In the genomic region with DNA sequence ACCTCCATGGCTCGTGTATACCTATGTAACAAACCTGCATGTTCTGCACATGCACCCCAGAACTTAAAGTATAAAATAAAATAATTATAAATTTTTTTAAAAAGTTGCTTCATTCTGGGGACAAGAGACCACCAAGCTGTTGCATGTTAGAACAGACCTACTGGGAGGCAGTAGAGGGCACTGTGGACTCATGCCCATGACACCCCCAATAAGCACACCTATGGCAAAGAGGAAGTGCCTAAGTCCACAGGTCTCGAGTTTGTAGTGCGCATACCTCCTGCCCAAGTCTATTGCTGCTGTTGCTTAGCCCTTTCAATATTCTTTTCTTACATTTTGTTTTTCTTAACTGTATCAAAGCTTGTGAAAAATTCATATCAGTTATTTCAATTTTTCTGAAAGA, we compare ENCODE assay signal across 9 cellular contexts.
DNase-seq lines count a peak whose midpoint lies in the region; ATAC-seq and TF ChIP-seq lines count a peak whose summit lies in the region.
"Had no signal": no experiment of that assay in that cellular context is flagged by ENCODE, and none has a peak within 500 bp of the region (broad histone marks: within the 10 kb centered on the region; RNA-seq: fewer than 3 reads in every experiment).

No MANE protein-coding gene starts in this region.

- POLR2A ChIA-PET in WTC11 (lab: Charles Lee): interaction anchor here (1.4 kb wide), 1 partner anchor 268 kb away, joined by 8 read pairs; a partner anchor contains a TSS
- POLR2A ChIA-PET in naive thymus-derived CD4-positive, alpha-beta T cell (lab: Charles Lee): no interaction called here

- H3K27ac Mint-ChIP-seq in WTC11: no peak overlapping the region
- no peak overlapping the region for H3K27ac Mint-ChIP-seq in naive thymus-derived CD4-positive, alpha-beta T cell

- H3K27me3 Mint-ChIP-seq in WTC11 (ENCODE audit: low read depth): no peaks in the 10 kb centered on the region
- peaks cover 5 to 38% (median 10%) of the 10 kb centered on the region in 5 donors for H3K27me3 Mint-ChIP-seq in naive thymus-derived CD4-positive, alpha-beta T cell

- H3K4me3 ChIP-seq in naive thymus-derived CD4-positive, alpha-beta T cell (ENCODE audit: low read length): no peak overlapping the region

- H3K9me3 ChIP-seq in naive thymus-derived CD4-positive, alpha-beta T cell (ENCODE audit: control insufficient read depth in 2 of 3, low read length in 3 of 3): no peaks in the 10 kb centered on the region

- no peaks in the 10 kb centered on the region for H3K36me3 ChIP-seq in naive thymus-derived CD4-positive, alpha-beta T cell (ENCODE audit: control insufficient read depth in 2 of 3, insufficient read depth in 3 of 3, low read length in 3 of 3)

- peaks cover 7% of the 10 kb centered on the region for H3K4me1 Mint-ChIP-seq in WTC11
- no peaks in the 10 kb centered on the region for H3K4me1 Mint-ChIP-seq in naive thymus-derived CD4-positive, alpha-beta T cell
- H3K4me1 Mint-ChIP-seq: neural crest cell had no signal

- H3K4me1 ChIP-seq in naive thymus-derived CD4-positive, alpha-beta T cell (ENCODE audit: control insufficient read depth in 2 of 2, insufficient read depth in 2 of 2, low read length in 2 of 2): no peaks in the 10 kb centered on the region

- DNase-seq in NCI-H1092 treated with DMSO at 0.1 percent for 48 hours (lab: John Stamatoyannopoulos, UW) (peak; percentile 12), NCI-H1092 (lab: John Stamatoyannopoulos, UW) (no peak), WTC11 (ENCODE audit: low spot score) (peak; percentile 19), amygdala (lab: John Stamatoyannopoulos, UW) (no peak), NCI-H2081 treated with DMSO at 0.1 percent for 48 hours (lab: John Stamatoyannopoulos, UW) (no peak)
- DNase-seq in naive thymus-derived CD4-positive, alpha-beta T cell: no peak

- CTCF ChIA-PET in WTC11 (lab: Charles Lee): interaction anchor here (1.0 to 3.6 kb wide), 3 partner anchors 231 to 268 kb away, joined by 3 to 19 read pairs (median 4); a partner anchor contains a TSS
- CTCF ChIA-PET in naive thymus-derived CD4-positive, alpha-beta T cell (lab: Charles Lee): no interaction called here

- H3K27me3 ChIP-seq in naive thymus-derived CD4-positive, alpha-beta T cell (ENCODE audit: control insufficient read depth in 2 of 2, insufficient read depth in 2 of 2, low read length in 2 of 2): no peaks in the 10 kb centered on the region

- H3K4me3 Mint-ChIP-seq in WTC11: no peak overlapping the region
- H3K4me3 Mint-ChIP-seq in naive thymus-derived CD4-positive, alpha-beta T cell: no peak overlapping the region
- H3K4me3 Mint-ChIP-seq: neural crest cell had no signal

- H3K36me3 Mint-ChIP-seq in WTC11: no peaks in the 10 kb centered on the region
- H3K36me3 Mint-ChIP-seq in naive thymus-derived CD4-positive, alpha-beta T cell: no peaks in the 10 kb centered on the region

- H3K27ac ChIP-seq in naive thymus-derived CD4-positive, alpha-beta T cell (ENCODE audit: low read depth, low read length): no peak overlapping the region

- TF ChIP-seq CTCF in WTC11 (IDR thresholded peaks at IDR 0.05): no peak

- ATAC-seq in HG03025 (IDR thresholded peaks at IDR 0.05; ENCODE audit: low FRiP score, unreplicated experiment) (peak; percentile 85), WTC11 (peak; percentile 92), GM21360 (IDR thresholded peaks at IDR 0.05; ENCODE audit: unreplicated experiment) (no peak)
- peak; percentile 81 for ATAC-seq in naive thymus-derived CD4-positive, alpha-beta T cell

- intact Hi-C loops in naive thymus-derived CD4-positive, alpha-beta T cell (cut with micrococcal nuclease): no loop called here

- peaks cover 3% of the 10 kb centered on the region; the same call in 1 of the 2 replicates for H3K9me3 Mint-ChIP-seq in WTC11
- no peaks in the 10 kb centered on the region for H3K9me3 Mint-ChIP-seq in naive thymus-derived CD4-positive, alpha-beta T cell
- H3K9me3 Mint-ChIP-seq: neural crest cell had no signal

TF ChIP-seq in WTC11, 78 proteins besides CTCF, POLR2A, EP300 and RAD21:
- TF ChIP-seq ZNF396 (CRISPR knock-in tag; IDR thresholded peaks at IDR 0.05; ENCODE audit: borderline replicate concordance) (no peak), CBFB (CRISPR knock-in tag; IDR thresholded peaks at IDR 0.05; ENCODE audit: low read depth) (no peak), OVOL2 (CRISPR knock-in tag; IDR thresholded peaks at IDR 0.05; ENCODE audit: borderline replicate concordance) (no peak), ATF1 (CRISPR knock-in tag; IDR thresholded peaks at IDR 0.05) (no peak)
- TF ChIP-seq, protein P1, sequence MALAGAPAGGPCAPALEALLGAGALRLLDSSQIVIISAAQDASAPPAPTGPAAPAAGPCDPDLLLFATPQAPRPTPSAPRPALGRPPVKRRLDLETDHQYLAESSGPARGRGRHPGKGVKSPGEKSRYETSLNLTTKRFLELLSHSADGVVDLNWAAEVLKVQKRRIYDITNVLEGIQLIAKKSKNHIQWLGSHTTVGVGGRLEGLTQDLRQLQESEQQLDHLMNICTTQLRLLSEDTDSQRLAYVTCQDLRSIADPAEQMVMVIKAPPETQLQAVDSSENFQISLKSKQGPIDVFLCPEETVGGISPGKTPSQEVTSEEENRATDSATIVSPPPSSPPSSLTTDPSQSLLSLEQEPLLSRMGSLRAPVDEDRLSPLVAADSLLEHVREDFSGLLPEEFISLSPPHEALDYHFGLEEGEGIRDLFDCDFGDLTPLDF (CRISPR knock-in tag; IDR thresholded peaks at IDR 0.05): no peak
- TF ChIP-seq, protein P2, sequence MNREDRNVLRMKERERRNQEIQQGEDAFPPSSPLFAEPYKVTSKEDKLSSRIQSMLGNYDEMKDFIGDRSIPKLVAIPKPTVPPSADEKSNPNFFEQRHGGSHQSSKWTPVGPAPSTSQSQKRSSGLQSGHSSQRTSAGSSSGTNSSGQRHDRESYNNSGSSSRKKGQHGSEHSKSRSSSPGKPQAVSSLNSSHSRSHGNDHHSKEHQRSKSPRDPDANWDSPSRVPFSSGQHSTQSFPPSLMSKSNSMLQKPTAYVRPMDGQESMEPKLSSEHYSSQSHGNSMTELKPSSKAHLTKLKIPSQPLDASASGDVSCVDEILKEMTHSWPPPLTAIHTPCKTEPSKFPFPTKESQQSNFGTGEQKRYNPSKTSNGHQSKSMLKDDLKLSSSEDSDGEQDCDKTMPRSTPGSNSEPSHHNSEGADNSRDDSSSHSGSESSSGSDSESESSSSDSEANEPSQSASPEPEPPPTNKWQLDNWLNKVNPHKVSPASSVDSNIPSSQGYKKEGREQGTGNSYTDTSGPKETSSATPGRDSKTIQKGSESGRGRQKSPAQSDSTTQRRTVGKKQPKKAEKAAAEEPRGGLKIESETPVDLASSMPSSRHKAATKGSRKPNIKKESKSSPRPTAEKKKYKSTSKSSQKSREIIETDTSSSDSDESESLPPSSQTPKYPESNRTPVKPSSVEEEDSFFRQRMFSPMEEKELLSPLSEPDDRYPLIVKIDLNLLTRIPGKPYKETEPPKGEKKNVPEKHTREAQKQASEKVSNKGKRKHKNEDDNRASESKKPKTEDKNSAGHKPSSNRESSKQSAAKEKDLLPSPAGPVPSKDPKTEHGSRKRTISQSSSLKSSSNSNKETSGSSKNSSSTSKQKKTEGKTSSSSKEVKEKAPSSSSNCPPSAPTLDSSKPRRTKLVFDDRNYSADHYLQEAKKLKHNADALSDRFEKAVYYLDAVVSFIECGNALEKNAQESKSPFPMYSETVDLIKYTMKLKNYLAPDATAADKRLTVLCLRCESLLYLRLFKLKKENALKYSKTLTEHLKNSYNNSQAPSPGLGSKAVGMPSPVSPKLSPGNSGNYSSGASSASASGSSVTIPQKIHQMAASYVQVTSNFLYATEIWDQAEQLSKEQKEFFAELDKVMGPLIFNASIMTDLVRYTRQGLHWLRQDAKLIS (CRISPR knock-in tag; IDR thresholded peaks at IDR 0.05; ENCODE audit: borderline replicate concordance): no peak
- TF ChIP-seq, protein P3, sequence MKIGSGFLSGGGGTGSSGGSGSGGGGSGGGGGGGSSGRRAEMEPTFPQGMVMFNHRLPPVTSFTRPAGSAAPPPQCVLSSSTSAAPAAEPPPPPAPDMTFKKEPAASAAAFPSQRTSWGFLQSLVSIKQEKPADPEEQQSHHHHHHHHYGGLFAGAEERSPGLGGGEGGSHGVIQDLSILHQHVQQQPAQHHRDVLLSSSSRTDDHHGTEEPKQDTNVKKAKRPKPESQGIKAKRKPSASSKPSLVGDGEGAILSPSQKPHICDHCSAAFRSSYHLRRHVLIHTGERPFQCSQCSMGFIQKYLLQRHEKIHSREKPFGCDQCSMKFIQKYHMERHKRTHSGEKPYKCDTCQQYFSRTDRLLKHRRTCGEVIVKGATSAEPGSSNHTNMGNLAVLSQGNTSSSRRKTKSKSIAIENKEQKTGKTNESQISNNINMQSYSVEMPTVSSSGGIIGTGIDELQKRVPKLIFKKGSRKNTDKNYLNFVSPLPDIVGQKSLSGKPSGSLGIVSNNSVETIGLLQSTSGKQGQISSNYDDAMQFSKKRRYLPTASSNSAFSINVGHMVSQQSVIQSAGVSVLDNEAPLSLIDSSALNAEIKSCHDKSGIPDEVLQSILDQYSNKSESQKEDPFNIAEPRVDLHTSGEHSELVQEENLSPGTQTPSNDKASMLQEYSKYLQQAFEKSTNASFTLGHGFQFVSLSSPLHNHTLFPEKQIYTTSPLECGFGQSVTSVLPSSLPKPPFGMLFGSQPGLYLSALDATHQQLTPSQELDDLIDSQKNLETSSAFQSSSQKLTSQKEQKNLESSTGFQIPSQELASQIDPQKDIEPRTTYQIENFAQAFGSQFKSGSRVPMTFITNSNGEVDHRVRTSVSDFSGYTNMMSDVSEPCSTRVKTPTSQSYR (CRISPR knock-in tag; IDR thresholded peaks at IDR 0.05): no peak

Comparison
In these comparisons a context has a peak if more than half of its experiments do, and no peak if none do; other contexts are left out.
1. DNase-seq: peak in NCI-H1092 treated with DMSO at 0.1 percent for 48 hours (single experiment) and WTC11 (single experiment); none in NCI-H1092 (single experiment), naive thymus-derived CD4-positive, alpha-beta T cell (0 of 9), amygdala (0 of 56) and NCI-H2081 treated with DMSO at 0.1 percent for 48 hours (single experiment).